Comparison of ENCODE assay signal across 22 cellular contexts in genomic region chr13:99193152-99193551, GRCh38.
"Had no signal": no experiment of that assay in that cellular context is flagged by ENCODE, and none has a peak within 500 bp of the region (broad histone marks: within the 10 kb centered on the region; RNA-seq: fewer than 3 reads in every experiment).

No MANE protein-coding gene starts in this region.

- ATAC-seq: esophagus mucosa; gastrocnemius medialis; left lobe of liver; natural killer cell treated with Interleukin-12 subunit alpha and Interleukin-12 subunit beta and Interleukin-15 and Interleukin-18, amount 100 ng/mL, for 72 hours; sciatic nerve; stimulated activated naive CD8-positive, alpha-beta T cell treated with anti-CD3 and anti-CD28 coated beads, Interleukin-15, amount 100 ng/mL, for 72 hours had no signal

- DNase-seq: cortex of kidney; foreskin fibroblast; gastrocnemius medialis; mesenchymal stem cell; naive B cell; stimulated activated CD4-positive, alpha-beta T cell treated with anti-CD3 and anti-CD28 coated beads, Interleukin-12 subunit alpha, Interleukin-12 subunit beta, amount 100 ng/mL, for 4 hours; stimulated activated CD4-positive, alpha-beta T cell treated with anti-CD3 and anti-CD28 coated beads, Interleukin-1b, Interleukin-23, amount 100 ng/mL, for 48 hours; stimulated activated CD4-positive, alpha-beta T cell treated with anti-CD3 and anti-CD28 coated beads, Interleukin-4, amount 100 ng/mL, for 1 hour; stimulated activated CD8-positive, alpha-beta memory T cell treated with anti-CD3 and anti-CD28 coated beads, Interleukin-4, amount 100 ng/mL, for 48 hours; stimulated activated naive CD4-positive, alpha-beta T cell; stimulated activated naive CD8-positive, alpha-beta T cell treated with anti-CD3 and anti-CD28 coated beads, Interleukin-15, amount 100 ng/mL, for 72 hours; thyroid gland had no signal

- H3K27me3 ChIP-seq: gastrocnemius medialis, neutrophil, thyroid gland had no signal

- H3K27ac ChIP-seq: epithelial cell of prostate, gastrocnemius medialis, neutrophil, parathyroid adenoma had no signal

- H3K4me3 ChIP-seq: gastrocnemius medialis, mucosa of descending colon, smooth muscle cell, thyroid gland had no signal

- H3K36me3 ChIP-seq: gastrocnemius medialis, neutrophil, thyroid gland had no signal

- H3K9ac ChIP-seq: parathyroid adenoma had no signal

- H3K9me3 ChIP-seq: gastrocnemius medialis, mucosa of descending colon, neutrophil, thyroid gland had no signal

- FAIRE-seq: keratinocyte had no signal
